1 cellular context compared by ENCODE assay signal in genomic region chr3:190673157-190673556, GRCh38.
TF ChIP-seq lines count a peak whose summit lies in the region.

No MANE protein-coding gene starts in this region.

TF ChIP-seq in IMR-90, 13 proteins besides CTCF, POLR2A, EP300 and RAD21:
- TF ChIP-seq FOS (IDR thresholded peaks at IDR 0.05; ENCODE audit: low read depth, low read length) (no peak), CEBPB (IDR thresholded peaks at IDR 0.05; ENCODE audit: low read depth, low read length) (no peak)
